In the genomic region with DNA sequence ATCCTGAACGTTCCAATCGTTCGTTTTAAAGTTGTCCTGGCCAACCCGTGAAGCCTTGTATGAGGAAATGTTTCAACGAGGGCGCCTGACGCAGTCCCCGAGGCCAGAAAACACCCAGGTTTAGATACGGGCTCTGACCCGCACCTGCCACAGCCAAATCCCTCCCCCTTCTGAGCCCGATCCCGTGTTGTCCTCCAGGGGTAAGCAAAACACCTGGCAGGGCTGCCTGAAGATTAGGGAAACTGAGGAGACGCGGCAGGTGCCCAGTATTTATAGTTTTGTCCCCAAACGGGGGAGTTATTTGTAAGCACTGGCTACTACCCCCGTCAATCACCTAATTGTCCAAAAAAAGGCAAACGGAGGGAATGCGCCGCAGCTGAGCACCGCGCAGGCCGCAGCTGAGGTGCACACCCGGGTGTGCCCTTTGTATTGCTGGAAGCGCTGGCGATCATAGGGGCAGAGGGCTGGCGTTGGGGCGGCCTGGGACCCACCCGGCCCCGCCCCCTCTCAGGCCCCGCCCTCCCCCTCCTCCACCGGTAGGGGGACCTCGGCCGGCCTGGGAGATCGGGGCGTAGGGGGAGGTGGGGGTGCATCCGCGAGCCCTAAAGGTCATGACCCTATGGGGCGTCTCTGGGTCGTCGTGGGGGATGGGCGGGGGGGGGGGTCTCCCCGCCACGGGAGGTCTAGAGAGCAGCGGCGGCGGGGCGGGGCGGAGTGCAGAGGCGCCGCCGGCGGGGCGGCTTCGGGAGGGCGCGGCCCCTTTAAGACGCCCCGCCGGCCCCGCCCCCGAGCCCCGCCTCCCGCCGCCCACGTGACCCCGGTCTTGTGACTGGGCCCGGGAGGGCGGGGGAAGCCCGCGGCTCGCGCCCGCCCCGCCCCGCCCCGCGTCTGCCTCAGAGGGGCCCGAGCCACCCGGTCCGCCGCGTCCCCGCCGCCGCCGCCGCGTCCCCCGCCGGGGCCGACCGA, we compare ENCODE assay signal across 8 cellular contexts. TPM values are rescaled to one million over a fixed set of nuclear protein-coding genes. Genes with fewer than 3 reads are reported as not detected.
DNase-seq lines count a peak whose midpoint lies in the region; ATAC-seq and TF ChIP-seq lines count a peak whose summit lies in the region.

Gene BRI3, plus strand, starts transcription at position 896 of the 966 bp plus-strand sequence. CDS start 110 bp downstream, outside the sequence.

- H3K27me3 ChIP-seq in kidney epithelial cell (ENCODE audit: control insufficient read depth, insufficient read depth, low read length) = no peaks in the 10 kb centered on the region

- POLR2A ChIA-PET in AG04449 (lab: Yijun Ruan, JAX) = no interaction called here

- ATAC-seq in GM18870 (IDR thresholded peaks at IDR 0.05; ENCODE audit: unreplicated experiment) (peak; percentile 72), HG03108 (IDR thresholded peaks at IDR 0.05; ENCODE audit: unreplicated experiment) (peak; percentile 74)

- DNase-seq in AG04449 (ENCODE audit: low read depth, low spot score) (no peak), NCI-H345 treated with DMSO at 0.1 percent for 48 hours (lab: John Stamatoyannopoulos, UW; ENCODE audit: unreplicated experiment) (peak; percentile 92), cerebellar nuclear complex (lab: John Stamatoyannopoulos, UW) (peak; percentile 28 to 41), kidney epithelial cell (ENCODE audit: low read depth) (no peak)
- DNase-seq in activated CD4-positive, CD25-positive, alpha-beta regulatory T cell treated with anti-CD3 and anti-CD28 coated beads, Interleukin-2, amount 50 U/mL, for 72 hours = peak; percentile 87
- peak; percentile 78 to 89 for DNase-seq in stimulated activated CD4-positive, alpha-beta T cell treated with anti-CD3 and anti-CD28 coated beads, Interleukin-15, amount 100 ng/mL, for 48 hours (ENCODE audit: low read depth in 2 of 2)

- peaks cover 1% of the 10 kb centered on the region for H3K36me3 ChIP-seq in kidney epithelial cell (ENCODE audit: control insufficient read depth, insufficient read depth, low read length)

- CTCF ChIA-PET in AG04449 (lab: Yijun Ruan, JAX) = interaction anchor here (0.6 to 1.4 kb wide), 2 partner anchors 15 to 28 kb away, joined by 4 to 5 read pairs; no protein-coding TSS in a partner anchor

- TF ChIP-seq CTCF in AG04449 (IDR thresholded peaks at IDR 0.05; ENCODE audit: insufficient read depth, low read length, missing control alignments) (no peak), kidney epithelial cell (IDR thresholded peaks at IDR 0.05; ENCODE audit: insufficient read depth, low read length, poor library complexity, severe bottlenecking) (no peak)

- H3K4me3 ChIP-seq in AG04449 (ENCODE audit: low read depth, low read length) (peak within 1 kb of the TSS; percentile 83), kidney epithelial cell (ENCODE audit: low read depth, low read length) (peak within 1 kb of the TSS; percentile 71)

RNA-seq across cellular contexts. Expression of gene BRI3, which starts in this region (rescaled TPM):
- total RNA-seq in kidney epithelial cell = 127 and 129 TPM in 2 replicates

Comparison
In these comparisons a context has a peak if more than half of its experiments do, and no peak if none do; other contexts are left out.
1. DNase-seq: peak in NCI-H345 treated with DMSO at 0.1 percent for 48 hours (single experiment), activated CD4-positive, CD25-positive, alpha-beta regulatory T cell treated with anti-CD3 and anti-CD28 coated beads, Interleukin-2, amount 50 U/mL, for 72 hours (single experiment), cerebellar nuclear complex (2 of 2) and stimulated activated CD4-positive, alpha-beta T cell treated with anti-CD3 and anti-CD28 coated beads, Interleukin-15, amount 100 ng/mL, for 48 hours (2 of 2); none in AG04449 (single experiment) and kidney epithelial cell (single experiment).